In the genomic region with DNA sequence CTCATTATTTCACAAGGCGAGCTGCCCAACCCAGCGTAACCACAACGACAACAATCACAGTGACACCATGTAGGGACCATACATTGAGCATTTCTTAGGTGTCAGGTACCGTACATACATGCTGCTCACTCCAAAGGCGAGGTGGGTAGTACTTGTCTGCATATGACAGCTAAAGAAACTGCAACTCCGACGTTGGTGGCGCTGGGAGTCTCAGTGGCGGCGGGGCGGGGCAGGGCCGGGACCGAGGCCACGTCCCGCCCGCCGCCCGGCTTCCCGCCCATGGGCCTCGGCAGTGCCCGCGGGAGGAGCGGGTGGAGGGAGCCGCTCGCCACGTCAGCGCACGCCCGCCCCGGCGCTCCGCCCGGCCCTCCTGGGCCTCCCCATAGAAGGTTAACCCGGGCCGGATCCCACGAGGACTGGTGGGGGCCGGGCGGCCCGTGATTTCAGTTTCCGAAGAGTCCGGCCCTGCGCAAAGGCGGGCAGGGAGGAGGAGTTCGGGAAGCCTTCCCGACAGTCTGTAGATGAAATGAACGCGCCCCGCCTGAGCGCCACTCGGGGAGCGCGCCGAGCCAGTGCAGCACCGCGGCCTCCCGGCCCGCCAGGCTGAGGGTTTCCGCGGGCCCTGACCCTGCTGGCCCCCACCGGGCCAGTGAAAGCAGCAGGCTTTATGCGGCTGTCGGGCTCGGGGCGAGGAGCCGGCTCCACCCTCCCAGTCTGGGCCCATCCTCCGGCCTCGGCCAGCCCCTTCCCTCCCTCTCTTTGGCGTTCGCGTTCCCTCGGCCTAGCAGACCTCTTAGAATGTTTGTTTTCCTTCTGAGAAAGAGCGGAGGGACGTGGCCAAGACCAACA, we compare ENCODE assay signal across 8 cellular contexts.
DNase-seq lines count a peak whose midpoint lies in the region; ATAC-seq and TF ChIP-seq lines count a peak whose summit lies in the region.

No MANE protein-coding gene starts in this region.

- intact Hi-C loops in aorta (cut with DNase I), result loop anchor here (1.0 to 10.0 kb wide), 7 partner anchors 87 to 489 kb away; a partner anchor contains a TSS

- H3K4me2 ChIP-seq in MM.1S (ENCODE audit: low read depth, low read length) (peak overlapping the region; percentile 91), hepatocyte (peak overlapping the region; percentile 76)

- POLR2A ChIA-PET in GM10248 (lab: Yijun Ruan, JAX), result interaction anchor here (1.1 kb wide), 1 partner anchor 122 kb away, joined by 4 read pairs; no protein-coding TSS in a partner anchor

- WGBS in hepatocyte (ENCODE audit: low lambda C conversion rate, missing lambda C conversion rate), result 5% methylated on average over 43 of the region's 73 CpGs
- WGBS in aorta, 2 donors, result 0% methylated on average over 69 to 73 of the region's 73 CpGs

- H3F3A ChIP-seq in MM.1S (ENCODE audit: insufficient read depth, low read length), result peaks cover 26% of the 10 kb centered on the region

- H3K4me1 ChIP-seq in HAP-1 (peaks cover 6% of the 10 kb centered on the region), MM.1S (ENCODE audit: low read length) (peaks cover 30% of the 10 kb centered on the region), hepatocyte (ENCODE audit: insufficient read depth) (peaks cover 33% of the 10 kb centered on the region), aorta (ENCODE audit: control insufficient read depth in 1 of 2, insufficient read depth in 2 of 2, low read length in 2 of 2) (no peaks in the 10 kb centered on the region)

- H3K79me2 ChIP-seq in MM.1S (ENCODE audit: low read length) (no peaks in the 10 kb centered on the region), hepatocyte (no peaks in the 10 kb centered on the region)

- H3K36me3 ChIP-seq in HAP-1 (replicated peaks) (no peaks in the 10 kb centered on the region), MM.1S (replicated peaks; ENCODE audit: insufficient read depth, low read length) (no peaks in the 10 kb centered on the region), hepatocyte (replicated peaks; ENCODE audit: insufficient read depth, low read depth) (no peaks in the 10 kb centered on the region), aorta (ENCODE audit: control insufficient read depth in 1 of 2, insufficient read depth in 2 of 2, low read length in 1 of 2) (no peaks in the 10 kb centered on the region)

- H3K4me3 ChIP-seq in HAP-1 (peak overlapping the region; percentile 28), MM.1S (ENCODE audit: low read length) (peak overlapping the region; percentile 64), astrocyte of the cerebellum (ENCODE audit: low read depth, low read length) (peak overlapping the region; percentile 45), hepatocyte (peak overlapping the region; percentile 2), aorta (ENCODE audit: low read length in 2 of 2) (peak overlapping the region; percentile 24 to 42)

- peak overlapping the region; percentile 85 for H3K9ac ChIP-seq in MM.1S (ENCODE audit: low read length)

- ATAC-seq in aorta (ENCODE audit: low FRiP score), result peak; percentile 98

- CTCF ChIA-PET in GM10248 (lab: Yijun Ruan, JAX), result interaction anchor here (0.8 to 2.4 kb wide), 7 partner anchors 10 to 795 kb away, joined by 3 to 15 read pairs (median 4); no protein-coding TSS in a partner anchor

- H3K9me2 ChIP-seq in MM.1S (replicated peaks; ENCODE audit: insufficient read depth, low read length) (no peaks in the 10 kb centered on the region), hepatocyte (replicated peaks; ENCODE audit: insufficient read depth) (no peaks in the 10 kb centered on the region)

- H3K27ac ChIP-seq in MM.1S (ENCODE audit: low read length), result peak overlapping the region; percentile 96
- H3K27ac ChIP-seq in hepatocyte, result peak overlapping the region; percentile 95
- H3K27ac ChIP-seq in aorta (ENCODE audit: low read depth in 1 of 2, low read length in 2 of 2), result peak overlapping the region; percentile 83 to 94

- TF ChIP-seq CTCF in GM10248 (IDR thresholded peaks at IDR 0.05; ENCODE audit: control extremely low read depth, extremely low read depth, low read depth, missing control alignments), result no peak
- TF ChIP-seq CTCF in MM.1S (IDR thresholded peaks at IDR 0.05; ENCODE audit: low read length), result no peak
- no peak for TF ChIP-seq CTCF in astrocyte of the cerebellum (IDR thresholded peaks at IDR 0.05; ENCODE audit: low read depth, low read length, missing control alignments)
- no peak for TF ChIP-seq CTCF in hepatocyte (IDR thresholded peaks at IDR 0.05; ENCODE audit: poor library complexity)

- no peaks in the 10 kb centered on the region for H3K27me3 ChIP-seq in HAP-1 (ENCODE audit: low read depth)
- H3K27me3 ChIP-seq in MM.1S (replicated peaks; ENCODE audit: insufficient read depth, low read length), result no peaks in the 10 kb centered on the region
- no peaks in the 10 kb centered on the region for H3K27me3 ChIP-seq in hepatocyte
- no peaks in the 10 kb centered on the region for H3K27me3 ChIP-seq in aorta (ENCODE audit: control insufficient read depth in 1 of 2, insufficient read depth in 2 of 2, low read length in 1 of 2)

- in situ Hi-C loops in HAP-1 (cut with MboI; ENCODE audit: low sequenced_read_pairs), result no loop called here
- in situ Hi-C loops in astrocyte of the cerebellum (cut with HindIII; ENCODE audit: low sequenced_read_pairs), result no loop called here

- DNase-seq in GM10248 (ENCODE audit: extremely low spot score), result peak; percentile 87
- DNase-seq in HAP-1 (ENCODE audit: low spot score in 2 of 2), result peak; percentile 48 to 77
- DNase-seq in MM.1S, result peak; percentile 93
- DNase-seq in T1000 (lab: John Stamatoyannopoulos, UW), result peak; percentile 88
- DNase-seq in astrocyte of the cerebellum (ENCODE audit: low read depth), result peak; percentile 53
- DNase-seq in hepatocyte (ENCODE audit: low spot score), result peak; percentile 95
- peak; percentile 91 for DNase-seq in retina
- DNase-seq in aorta, result peak; percentile 97 to 98

- no peaks in the 10 kb centered on the region for H4K20me1 ChIP-seq in MM.1S (ENCODE audit: insufficient read depth, low read length)
- no peaks in the 10 kb centered on the region for H4K20me1 ChIP-seq in hepatocyte (ENCODE audit: insufficient read depth, poor library complexity, severe bottlenecking)

- no peaks in the 10 kb centered on the region for H3K9me3 ChIP-seq in HAP-1
- H3K9me3 ChIP-seq in MM.1S (replicated peaks; ENCODE audit: insufficient read depth, low read length), result no peaks in the 10 kb centered on the region
- no peaks in the 10 kb centered on the region for H3K9me3 ChIP-seq in hepatocyte (ENCODE audit: low read depth)
- H3K9me3 ChIP-seq in aorta (ENCODE audit: control insufficient read depth, low read length), result no peaks in the 10 kb centered on the region

- peak overlapping the region; percentile 80 for H2AFZ ChIP-seq in MM.1S (ENCODE audit: low read length)
- peak overlapping the region; percentile 46 for H2AFZ ChIP-seq in hepatocyte

Comparison
In these comparisons a context has a peak if more than half of its experiments do, and no peak if none do; other contexts are left out.
1. Peak in every context shown above with its lines: DNase-seq, ATAC-seq, H3K4me3 ChIP-seq and H3K27ac ChIP-seq.
2. H3K4me3 ChIP-seq: peak in every context shown above with its lines; median percentile 64 in MM.1S; 45 in astrocyte of the cerebellum; 33 in aorta; 28 in HAP-1; 2 in hepatocyte.